8 cellular contexts compared by ENCODE assay signal in genomic region chr17:62627219-62627903, GRCh38. TPM values are rescaled to one million over a fixed set of nuclear protein-coding genes. Genes with fewer than 3 reads are reported as not detected.
A peak's percentile ranks its signal among the peaks of the same experiment; 100 is the strongest.
DNase-seq lines count a peak whose midpoint lies in the region; ATAC-seq and TF ChIP-seq lines count a peak whose summit lies in the region.

TSS of gene MRC2 (plus strand) at chr17:62627670. CDS start at chr17:62627803, 133 bp downstream.

- H3K4me3 Mint-ChIP-seq in CD4-positive, alpha-beta T cell: peak within 1 kb of the TSS; percentile 83
- H3K4me3 Mint-ChIP-seq in T-helper 1 cell treated with Interleukin-12 subunit alpha and Interleukin-12 subunit beta and Interleukin-4 antibody, amounts not matched to agents 30 μg/mL and 1 μg/mL, for 36 hours: peak within 1 kb of the TSS; percentile 80

- POLR2A ChIA-PET in CD4-positive, alpha-beta T cell (lab: Charles Lee): no interaction called here

- peak in 2 of 10 experiments; percentile 12 to 16 for DNase-seq in CD4-positive, alpha-beta T cell
- DNase-seq in coronary artery (ENCODE audit: low spot score) (peak; percentile 87), left lung (peak; percentile 81 to 83), NCI-H187 treated with DMSO at 0.1 percent for 48 hours (lab: John Stamatoyannopoulos, UW) (no peak), DMS153 treated with DMSO at 0.1 percent for 48 hours (lab: John Stamatoyannopoulos, UW; ENCODE audit: unreplicated experiment) (no peak)
- DNase-seq in stimulated activated CD4-positive, alpha-beta T cell treated with anti-CD3 and anti-CD28 coated beads, Interleukin-2, amount 100 ng/mL, for 24 hours: peak; percentile 52 to 71

- H3K36me3 Mint-ChIP-seq in CD4-positive, alpha-beta T cell (ENCODE audit: low read depth): peaks cover 4% of the 10 kb centered on the region
- H3K36me3 Mint-ChIP-seq in T-helper 1 cell treated with Interleukin-12 subunit alpha and Interleukin-12 subunit beta and Interleukin-4 antibody, amounts not matched to agents 30 μg/mL and 1 μg/mL, for 36 hours (ENCODE audit: low read depth): peaks cover 4% of the 10 kb centered on the region

- TF ChIP-seq CTCF in CD4-positive, alpha-beta T cell (IDR thresholded peaks at IDR 0.05): no peak
- TF ChIP-seq CTCF in coronary artery (IDR thresholded peaks at IDR 0.05): no peak
- TF ChIP-seq CTCF in left lung (IDR thresholded peaks at IDR 0.05): no peak

- peaks cover 13% of the 10 kb centered on the region for H3K27me3 ChIP-seq in CD4-positive, alpha-beta T cell (ENCODE audit: control insufficient read depth, insufficient read depth, low read length)
- H3K27me3 ChIP-seq in left lung: peaks cover 0 to 48% of the 10 kb centered on the region in 2 donors

- intact Hi-C loops in CD4-positive, alpha-beta T cell (cut with DNase I, micrococcal nuclease): no loop called here
- intact Hi-C loops in left lung (cut with DNase I): no loop called here

- H3K4me1 Mint-ChIP-seq in CD4-positive, alpha-beta T cell (ENCODE audit: low read depth): peaks cover 16% of the 10 kb centered on the region
- H3K4me1 Mint-ChIP-seq in T-helper 1 cell treated with Interleukin-12 subunit alpha and Interleukin-12 subunit beta and Interleukin-4 antibody, amounts not matched to agents 30 μg/mL and 1 μg/mL, for 36 hours (ENCODE audit: low read depth): peaks cover 3% of the 10 kb centered on the region

- no peak within 1 kb of the TSS for H3K27ac ChIP-seq in CD4-positive, alpha-beta T cell (ENCODE audit: low read depth, low read length)
- peak within 1 kb of the TSS; percentile 89 to 98 for H3K27ac ChIP-seq in coronary artery
- H3K27ac ChIP-seq in left lung: peak within 1 kb of the TSS; percentile 72 to 86

- H3K9me3 Mint-ChIP-seq in CD4-positive, alpha-beta T cell: no peaks in the 10 kb centered on the region
- no peaks in the 10 kb centered on the region for H3K9me3 Mint-ChIP-seq in T-helper 1 cell treated with Interleukin-12 subunit alpha and Interleukin-12 subunit beta and Interleukin-4 antibody, amounts not matched to agents 30 μg/mL and 1 μg/mL, for 36 hours

- H3K4me3 ChIP-seq in coronary artery: peak within 1 kb of the TSS; percentile 94
- peak within 1 kb of the TSS; percentile 49 to 70 for H3K4me3 ChIP-seq in left lung

- peak; percentile 50 for ATAC-seq in CD4-positive, alpha-beta T cell (ENCODE audit: poor library complexity)
- ATAC-seq in HG03103 (IDR thresholded peaks at IDR 0.05; ENCODE audit: low read depth, unreplicated experiment) (peak; percentile 58), left lung (peak; percentile 79)

- CTCF ChIA-PET in CD4-positive, alpha-beta T cell (lab: Charles Lee): no interaction called here

- peaks cover 0 to 34% of the 10 kb centered on the region in 2 donors for H3K4me1 ChIP-seq in left lung

- H3K27ac Mint-ChIP-seq in CD4-positive, alpha-beta T cell: no peak within 1 kb of the TSS
- no peak within 1 kb of the TSS for H3K27ac Mint-ChIP-seq in T-helper 1 cell treated with Interleukin-12 subunit alpha and Interleukin-12 subunit beta and Interleukin-4 antibody, amounts not matched to agents 30 μg/mL and 1 μg/mL, for 36 hours

- H3K9me3 ChIP-seq in CD4-positive, alpha-beta T cell (ENCODE audit: control insufficient read depth, low read length): no peaks in the 10 kb centered on the region
- H3K9me3 ChIP-seq in left lung: no peaks in the 10 kb centered on the region

- H3K36me3 ChIP-seq in left lung: no peaks in the 10 kb centered on the region

- H3K27me3 Mint-ChIP-seq in CD4-positive, alpha-beta T cell: peaks cover 4% of the 10 kb centered on the region
- peaks cover 46% of the 10 kb centered on the region for H3K27me3 Mint-ChIP-seq in T-helper 1 cell treated with Interleukin-12 subunit alpha and Interleukin-12 subunit beta and Interleukin-4 antibody, amounts not matched to agents 30 μg/mL and 1 μg/mL, for 36 hours (ENCODE audit: low read depth)

RNA-seq across cellular contexts. Expression of gene MRC2, which starts in this region (rescaled TPM):
- total RNA-seq in CD4-positive, alpha-beta T cell: 1 to 10 TPM; 3.8 to 5.1 TPM
- total RNA-seq in left lung: 100 to 1,000 TPM in 1 of 2 donors, 10 to 100 TPM in 1; 93.3 to 151 TPM

Comparison
In these comparisons a context has a peak if more than half of its experiments do, and no peak if none do; other contexts are left out.
1. RNA of gene MRC2 (total RNA-seq): 93.3 to 151 TPM in left lung; 3.8 to 5.1 TPM in CD4-positive, alpha-beta T cell; every median in the first group is over 10 times any median in the second.
2. DNase-seq: peak in coronary artery (single experiment), left lung (2 of 2) and stimulated activated CD4-positive, alpha-beta T cell treated with anti-CD3 and anti-CD28 coated beads, Interleukin-2, amount 100 ng/mL, for 24 hours (2 of 2); none in NCI-H187 treated with DMSO at 0.1 percent for 48 hours (single experiment) and DMS153 treated with DMSO at 0.1 percent for 48 hours (single experiment).
3. Peak in every context shown above with its lines, with median percentiles within 50 percentile points of each other: ATAC-seq.